8 cellular contexts compared by ENCODE assay signal in genomic region chr14:73744874-73745529, GRCh38. TPM values are rescaled to one million over a fixed set of nuclear protein-coding genes. Genes with fewer than 3 reads are reported as not detected.
DNase-seq lines count a peak whose midpoint lies in the region; ATAC-seq and TF ChIP-seq lines count a peak whose summit lies in the region.

No MANE protein-coding gene starts in this region.

- no peak overlapping the region for H3K4me3 ChIP-seq in SJCRH30
- no peak overlapping the region for H3K4me3 ChIP-seq in esophagus (ENCODE audit: low read depth in 1 of 2, low read length in 2 of 2)

- TF ChIP-seq CTCF in Calu3 (IDR thresholded peaks at IDR 0.05; ENCODE audit: unreplicated experiment) (no peak), progenitor cell of endocrine pancreas (IDR thresholded peaks at IDR 0.05; ENCODE audit: unreplicated experiment) (no peak)

- ATAC-seq in HG03571 (IDR thresholded peaks at IDR 0.05; ENCODE audit: unreplicated experiment) (no peak), HG03097 (IDR thresholded peaks at IDR 0.05; ENCODE audit: low FRiP score, unreplicated experiment) (no peak)

- peak overlapping the region; percentile 94 for H3K27ac Mint-ChIP-seq in Calu3 (ENCODE audit: unreplicated experiment)
- H3K27ac Mint-ChIP-seq in progenitor cell of endocrine pancreas: peak overlapping the region; percentile 89

- H3K27me3 Mint-ChIP-seq in Calu3 (ENCODE audit: unreplicated experiment): no peaks in the 10 kb centered on the region
- no peaks in the 10 kb centered on the region for H3K27me3 Mint-ChIP-seq in progenitor cell of endocrine pancreas

- 0 out of 2 replicates have a peak, but pooled peaks cover 5% of the 10 kb centered on the region for H3K36me3 ChIP-seq in SJCRH30
- H3K36me3 ChIP-seq in esophagus (ENCODE audit: control insufficient read depth in 2 of 2, insufficient read depth in 2 of 2, low read length in 1 of 2): no peaks in the 10 kb centered on the region

- no peaks in the 10 kb centered on the region for H3K9me3 ChIP-seq in SJCRH30 (replicated peaks)
- H3K9me3 ChIP-seq in esophagus (ENCODE audit: control insufficient read depth in 2 of 2, insufficient read depth in 1 of 2, low read depth in 1 of 2, low read length in 1 of 2): no peaks in the 10 kb centered on the region

- H3K27ac ChIP-seq in SJCRH30 (peak overlapping the region; percentile 30; the same call in 1 of the 2 replicates), esophagus (ENCODE audit: low read depth in 2 of 2, low read length in 1 of 2) (peak overlapping the region; percentile 98)

- H3K27me3 ChIP-seq in SJCRH30 (no peaks in the 10 kb centered on the region), esophagus (ENCODE audit: control insufficient read depth in 1 of 2, insufficient read depth in 2 of 2, low read length in 2 of 2) (no peaks in the 10 kb centered on the region)

- intact Hi-C loops in Calu3 (cut with micrococcal nuclease; ENCODE audit: unreplicated experiment): loop anchor here (5.0 kb wide), 1 partner anchor 82 kb away; no protein-coding TSS in a partner anchor

- 36 to 39% methylated on average over 6 of the region's 6 CpGs for WGBS in esophagus, 2 donors

- H3K9me3 Mint-ChIP-seq in Calu3 (ENCODE audit: low read depth, unreplicated experiment) (no peaks in the 10 kb centered on the region), progenitor cell of endocrine pancreas (ENCODE audit: low read depth) (no peaks in the 10 kb centered on the region)

- H3K4me1 ChIP-seq in SJCRH30: peaks cover 50% of the 10 kb centered on the region
- H3K4me1 ChIP-seq in esophagus (ENCODE audit: control insufficient read depth in 2 of 2, insufficient read depth in 2 of 2, low read length in 1 of 2): peaks cover 53 to 70% of the 10 kb centered on the region in 2 donors

- no TSS peak for BruUV-seq in Calu3 (replicated peaks; lab: Mats Ljungman, UMichigan)

- H3K36me3 Mint-ChIP-seq in Calu3 (ENCODE audit: insufficient read depth, unreplicated experiment) (peaks cover 31% of the 10 kb centered on the region), progenitor cell of endocrine pancreas (ENCODE audit: insufficient read depth) (no peaks in the 10 kb centered on the region)

- CTCF ChIA-PET in Calu3 (lab: Charles Lee): interaction anchor here (1.1 to 1.9 kb wide), 4 partner anchors 14 to 85 kb away, joined by 3 to 11 read pairs (median 6); a partner anchor contains a TSS

- H3K4me3 Mint-ChIP-seq in Calu3 (ENCODE audit: low read depth, unreplicated experiment): peak overlapping the region; percentile 45
- no peak overlapping the region for H3K4me3 Mint-ChIP-seq in progenitor cell of endocrine pancreas (ENCODE audit: low read depth)

- peaks cover 67% of the 10 kb centered on the region for H3K4me1 Mint-ChIP-seq in Calu3 (ENCODE audit: low read depth, unreplicated experiment)
- peaks cover 50% of the 10 kb centered on the region for H3K4me1 Mint-ChIP-seq in progenitor cell of endocrine pancreas (ENCODE audit: low read depth)

- DNase-seq in Calu3: peak; percentile 79
- no peak for DNase-seq in SJCRH30
- no peak for DNase-seq in progenitor cell of endocrine pancreas (ENCODE audit: low spot score, unreplicated experiment)
- no peak for DNase-seq in NCI-H748 (lab: John Stamatoyannopoulos, UW; ENCODE audit: unreplicated experiment)
- no peak for DNase-seq in T-helper 9 cell

RNA-seq across cellular contexts. Expression of gene PNMA1, which starts 30.8 kb away (rescaled TPM):
- total RNA-seq in Calu3 (2022) (37.2 and 37.9 TPM in 2 replicates), progenitor cell of endocrine pancreas (52.7 and 59.0 TPM in 2 replicates)
- total RNA-seq in SJCRH30 (2014; rRNA removed; shearing (Covaris generic)): 11.0 and 11.3 TPM in 2 replicates
- 10 to 100 TPM; 12.7 to 13.2 TPM for polyA plus RNA-seq in esophagus
